36 cellular contexts compared by ENCODE assay signal in genomic region chr3:123840961-123841360, GRCh38. TPM values are rescaled to one million over a fixed set of nuclear protein-coding genes. Genes with fewer than 3 reads are reported as not detected.
"Had no signal": no experiment of that assay in that cellular context is flagged by ENCODE, and none has a peak within 500 bp of the region (broad histone marks: within the 10 kb centered on the region; RNA-seq: fewer than 3 reads in every experiment).

No MANE protein-coding gene starts in this region.

- H3K9me3 ChIP-seq: colonic mucosa, Peyer's patch had no signal

- H3K4me3 Mint-ChIP-seq: activated B cell treated with CpG ODN at 0.5 μM for 24 hours; activated CD4-positive, alpha-beta memory T cell treated with anti-CD3 and anti-CD28 coated beads, Interleukin-2, amount 10 ng/mL, durations not matched to agents 7 days and 5 days; activated CD8-positive, alpha-beta memory T cell treated with anti-CD3 and anti-CD28 coated beads, Interleukin-2, amount 10 ng/mL, durations not matched to agents 7 days and 5 days; activated naive CD4-positive, alpha-beta T cell treated with anti-CD3 and anti-CD28 coated beads, Interleukin-2, amount 10 ng/mL, durations not matched to agents 7 days and 5 days; activated naive CD8-positive, alpha-beta T cell; activated naive CD8-positive, alpha-beta T cell treated with anti-CD3 and anti-CD28 coated beads, Interleukin-2, amount 50 U/mL, for 24 hours; central memory CD8-positive, alpha-beta T cell; T-cell; T-helper 17 cell had no signal

- H3K4me1 ChIP-seq: colonic mucosa, Peyer's patch had no signal

- H3K4me1 Mint-ChIP-seq: activated B cell treated with CpG ODN at 0.5 μM for 24 hours; activated naive CD4-positive, alpha-beta T cell treated with anti-CD3 and anti-CD28 coated beads, Interleukin-2, amount 10 ng/mL, durations not matched to agents 7 days and 5 days; central memory CD8-positive, alpha-beta T cell; T-cell; T-helper 17 cell had no signal

- H3K36me3 Mint-ChIP-seq: activated CD8-positive, alpha-beta memory T cell treated with anti-CD3 and anti-CD28 coated beads, Interleukin-2, amount 10 ng/mL, durations not matched to agents 7 days and 5 days; activated naive CD4-positive, alpha-beta T cell treated with anti-CD3 and anti-CD28 coated beads, Interleukin-2, amount 10 ng/mL, durations not matched to agents 7 days and 5 days; activated naive CD8-positive, alpha-beta T cell; T-cell had no signal

- H3K27ac Mint-ChIP-seq: activated B cell treated with CpG ODN at 0.5 μM for 24 hours; activated CD4-positive, alpha-beta memory T cell treated with anti-CD3 and anti-CD28 coated beads, Interleukin-2, amount 10 ng/mL, durations not matched to agents 7 days and 5 days; activated CD8-positive, alpha-beta memory T cell treated with anti-CD3 and anti-CD28 coated beads, Interleukin-2, amount 10 ng/mL, durations not matched to agents 7 days and 5 days; activated naive CD4-positive, alpha-beta T cell treated with anti-CD3 and anti-CD28 coated beads, Interleukin-2, amount 10 ng/mL, durations not matched to agents 7 days and 5 days; activated naive CD8-positive, alpha-beta T cell; activated naive CD8-positive, alpha-beta T cell treated with anti-CD3 and anti-CD28 coated beads, Interleukin-2, amount 50 U/mL, for 24 hours; T-cell; T-helper 17 cell had no signal

- H3K9me3 Mint-ChIP-seq: activated naive CD4-positive, alpha-beta T cell treated with anti-CD3 and anti-CD28 coated beads, Interleukin-2, amount 10 ng/mL, durations not matched to agents 7 days and 5 days had no signal

- ATAC-seq: activated CD8-positive, alpha-beta memory T cell treated with anti-CD3 and anti-CD28 coated beads, Interleukin-2, amount 10 ng/mL, durations not matched to agents 7 days and 5 days; PC-3; Right ventricle myocardium inferior; SK-N-SH treated with all-trans-retinoic acid at 6 μM for 48 hours; T-cell; T-helper 17 cell had no signal

- H3K4me3 ChIP-seq: cardiac muscle cell, colonic mucosa, Peyer's patch had no signal

- H3K36me3 ChIP-seq: cardiac muscle cell, colonic mucosa, Peyer's patch had no signal

- H3K27me3 Mint-ChIP-seq: activated B cell treated with CpG ODN at 0.5 μM for 24 hours; activated naive CD8-positive, alpha-beta T cell had no signal

- H3K27ac ChIP-seq: cardiac muscle cell, colonic mucosa, Peyer's patch, RWPE1, VCaP had no signal

- DNase-seq: activated B cell treated with CpG ODN at 0.5 μM for 24 hours; activated CD4-positive, alpha-beta memory T cell treated with anti-CD3 and anti-CD28 coated beads, Interleukin-2, amount 10 ng/mL, durations not matched to agents 7 days and 5 days; activated CD4-positive, alpha-beta T cell treated with anti-CD3 and anti-CD28 coated beads for 1 hour; activated CD4-positive, alpha-beta T cell treated with anti-CD3 and anti-CD28 coated beads for 48 hours; activated CD8-positive, alpha-beta memory T cell treated with anti-CD3 and anti-CD28 coated beads for 24 hours; activated CD8-positive, alpha-beta memory T cell treated with anti-CD3 and anti-CD28 coated beads, Interleukin-2, amount 10 ng/mL, durations not matched to agents 7 days and 5 days; activated CD8-positive, alpha-beta memory T cell treated with anti-CD3 and anti-CD28 coated beads, Interleukin-2, amount 50 U/mL, for 48 hours; activated effector memory CD4-positive, alpha-beta T cell treated with Interleukin-2 at 50 U/mL for 16 hours; activated naive CD4-positive, alpha-beta T cell treated with anti-CD3 and anti-CD28 coated beads, Interleukin-2, amount 10 ng/mL, durations not matched to agents 7 days and 5 days; activated naive CD8-positive, alpha-beta T cell treated with anti-CD3 and anti-CD28 coated beads, Interleukin-2, amount 50 U/mL, for 24 hours; activated T-cell treated with anti-CD3 and anti-CD28 coated beads, Interleukin-2, amount 50 U/mL, for 48 hours; amniotic stem cell; aorta; colonic mucosa; NCI-H1105; NCI-H1417 treated with DMSO at 0.1 percent for 48 hours; NCI-H187 treated with DMSO at 0.1 percent for 48 hours; NCI-H2081; NCI-H2171 treated with DMSO at 0.1 percent for 48 hours; NCI-H2227 treated with DMSO at 0.1 percent for 48 hours; NCI-H446; NCI-H524; NCI-H69; NCI-H82; PC-3; Peyer's patch; SIG-M5; T-cell; T-helper 17 cell had no signal

- H3K27me3 ChIP-seq: cardiac muscle cell, colonic mucosa, Peyer's patch had no signal

RNA-seq across cellular contexts. Expression of gene MYLK, which starts 43.2 kb away (rescaled TPM):
- total RNA-seq: activated B cell treated with CpG ODN at 0.5 μM for 24 hours had no signal
